In the genomic region with DNA sequence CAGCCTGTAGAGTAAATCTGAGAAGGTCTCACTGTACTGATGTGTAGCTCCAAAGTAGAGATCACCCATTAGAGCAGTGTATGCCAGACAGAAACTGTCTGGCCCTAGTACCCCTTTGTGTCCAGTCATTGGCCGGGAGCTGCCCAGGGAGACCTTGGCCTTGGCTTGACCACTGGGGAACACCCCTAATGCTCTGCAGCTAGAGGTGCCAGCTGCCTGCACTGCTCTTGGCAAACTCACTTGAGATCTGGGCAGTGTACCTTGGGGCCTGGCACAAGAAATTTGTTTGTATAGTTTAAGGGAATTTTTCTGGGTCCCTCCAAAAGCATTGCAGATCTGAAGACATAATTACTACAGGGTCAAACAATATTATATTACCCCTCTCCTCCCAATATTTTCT, we compare ENCODE assay signal across 7 cellular contexts.
"Had no signal": no experiment of that assay in that cellular context is flagged by ENCODE, and none has a peak within 500 bp of the region (broad histone marks: within the 10 kb centered on the region; RNA-seq: fewer than 3 reads in every experiment).

No MANE protein-coding gene starts in this region.

- FAIRE-seq: H1, H54, HTR-8/SVneo had no signal

- ATAC-seq: GM23338 had no signal

- DNase-seq: H9, HCEC 1CT, IMR-90 had no signal

- H3K4me3 ChIP-seq: GM23338 had no signal
